Comparison of ENCODE assay signal across 22 cellular contexts in the genomic region with DNA sequence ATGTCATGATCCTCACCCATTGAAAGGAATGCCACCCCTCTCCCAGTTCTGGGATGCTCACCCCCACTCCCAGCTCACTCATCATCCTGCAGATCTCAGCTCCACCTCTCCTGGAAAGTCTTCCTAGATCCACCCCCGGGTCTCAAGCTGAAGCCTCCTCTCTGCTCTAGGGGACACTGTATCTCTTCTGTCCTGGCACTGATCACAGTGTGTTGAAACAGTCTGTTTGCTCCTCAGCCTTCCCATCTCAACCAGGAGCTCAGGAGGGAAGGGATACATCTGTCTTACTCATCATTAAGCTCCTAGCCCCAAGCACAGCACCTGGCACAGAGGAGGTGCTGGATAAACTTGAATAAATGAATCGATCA.
DNase-seq lines count a peak whose midpoint lies in the region; ATAC-seq and TF ChIP-seq lines count a peak whose summit lies in the region.
"Had no signal": no experiment of that assay in that cellular context is flagged by ENCODE, and none has a peak within 500 bp of the region (broad histone marks: within the 10 kb centered on the region; RNA-seq: fewer than 3 reads in every experiment).

No MANE protein-coding gene starts in this region.

- H3K4me1 ChIP-seq in mammary epithelial cell (ENCODE audit: insufficient read depth, low read length), result peaks cover 64% of the 10 kb centered on the region
- peaks cover 55% of the 10 kb centered on the region for H3K4me1 ChIP-seq in RWPE2 (ENCODE audit: insufficient read depth, poor library complexity, severe bottlenecking)
- H3K4me1 ChIP-seq in gastroesophageal sphincter, result peaks cover 0 to 95% (median 52%) of the 10 kb centered on the region in 3 donors
- H3K4me1 ChIP-seq in stomach smooth muscle (ENCODE audit: control insufficient read depth, insufficient read depth, low read length), result peaks cover 77% of the 10 kb centered on the region

- H3K4me2 ChIP-seq in mammary epithelial cell (ENCODE audit: insufficient read depth, low read depth, low read length), result no peak overlapping the region

- H3K36me3 Mint-ChIP-seq in MCF 10A (ENCODE audit: insufficient read depth, unreplicated experiment), result no peaks in the 10 kb centered on the region
- H3K36me3 Mint-ChIP-seq in activated CD8-positive, alpha-beta memory T cell treated with anti-CD3 and anti-CD28 coated beads, Interleukin-2, amount 10 ng/mL, durations not matched to agents 7 days and 5 days, result no peaks in the 10 kb centered on the region
- no peaks in the 10 kb centered on the region for H3K36me3 Mint-ChIP-seq in HFFc6 (ENCODE audit: low read depth)
- H3K36me3 Mint-ChIP-seq: CD4-positive, CD25-positive, alpha-beta regulatory T cell; IgD-negative memory B cell had no signal

- DNase-seq in MCF 10A (ENCODE audit: unreplicated experiment), result peak; percentile 90
- DNase-seq in mammary epithelial cell, result no peak
- no peak for DNase-seq in RWPE2 (ENCODE audit: low spot score)
- no peak for DNase-seq in activated CD8-positive, alpha-beta memory T cell treated with anti-CD3 and anti-CD28 coated beads, Interleukin-2, amount 10 ng/mL, durations not matched to agents 7 days and 5 days
- no peak for DNase-seq in HFFc6
- no peak for DNase-seq in kidney tubule cell (ENCODE audit: low spot score)
- DNase-seq: 8988T; CD4-positive, CD25-positive, alpha-beta regulatory T cell; COR-L47; DMS 273 treated with DMSO at 0.1 percent for 48 hours; DND-41; GDM1; H7; Kasumi-1; NCI-H1092 treated with DMSO at 0.1 percent for 48 hours; NCI-H2081; RPMI8226 had no signal

- H3K4me3 ChIP-seq in mammary epithelial cell (replicated peaks in 1 of 3; ENCODE audit: insufficient read depth in 1 of 3, low read depth in 2 of 3, low read length in 3 of 3) (no peak overlapping the region), RWPE2 (ENCODE audit: severe bottlenecking) (no peak overlapping the region), gastroesophageal sphincter (no peak overlapping the region), stomach smooth muscle (ENCODE audit: low read length in 2 of 2) (no peak overlapping the region)
- H3K4me3 ChIP-seq: SJSA1 had no signal

- TF ChIP-seq POLR2A in gastroesophageal sphincter (IDR thresholded peaks at IDR 0.05), result no peak

- no peaks in the 10 kb centered on the region for H3K79me2 ChIP-seq in mammary epithelial cell (ENCODE audit: insufficient read depth, low read length)

- H3K4me3 Mint-ChIP-seq in MCF 10A (ENCODE audit: unreplicated experiment), result no peak overlapping the region
- no peak overlapping the region for H3K4me3 Mint-ChIP-seq in activated CD8-positive, alpha-beta memory T cell treated with anti-CD3 and anti-CD28 coated beads, Interleukin-2, amount 10 ng/mL, durations not matched to agents 7 days and 5 days
- no peak overlapping the region for H3K4me3 Mint-ChIP-seq in HFFc6
- H3K4me3 Mint-ChIP-seq: CD4-positive, CD25-positive, alpha-beta regulatory T cell; IgD-negative memory B cell had no signal

- CTCF ChIA-PET in MCF 10A (lab: Yijun Ruan, JAX) (interaction anchor here (0.6 to 1.8 kb wide), 4 partner anchors 11 to 536 kb away, joined by 3 to 4 read pairs (median 3); no protein-coding TSS in a partner anchor), mammary epithelial cell (lab: Charles Lee; ENCODE audit: low non-redundant PET) (no interaction called here)
- CTCF ChIA-PET in activated CD8-positive, alpha-beta memory T cell treated with anti-CD3 and anti-CD28 coated beads, Interleukin-2, amount 10 ng/mL, durations not matched to agents 7 days and 5 days (lab: Charles Lee), result interaction anchor here (1.2 kb wide), 1 partner anchor 278 kb away, joined by 3 read pairs; no protein-coding TSS in a partner anchor

- H4K20me1 ChIP-seq in mammary epithelial cell (ENCODE audit: insufficient read depth, low read length), result no peaks in the 10 kb centered on the region

- H3K27me3 ChIP-seq in mammary epithelial cell (ENCODE audit: insufficient read depth, low read length), result no peaks in the 10 kb centered on the region
- H3K27me3 ChIP-seq in RWPE2 (ENCODE audit: insufficient read depth, poor library complexity, severe bottlenecking), result no peaks in the 10 kb centered on the region
- H3K27me3 ChIP-seq in gastroesophageal sphincter, result no peaks in the 10 kb centered on the region
- no peaks in the 10 kb centered on the region for H3K27me3 ChIP-seq in stomach smooth muscle (ENCODE audit: control insufficient read depth in 1 of 2, insufficient read depth in 2 of 2, low read length in 2 of 2)
- H3K27me3 ChIP-seq: BE2C, SJSA1 had no signal

- TF ChIP-seq EP300 in gastroesophageal sphincter (IDR thresholded peaks at IDR 0.05), result no peak

- H3K36me3 ChIP-seq in mammary epithelial cell (ENCODE audit: insufficient read depth, low read length) (no peaks in the 10 kb centered on the region), RWPE2 (ENCODE audit: low read depth) (no peaks in the 10 kb centered on the region), gastroesophageal sphincter (no peaks in the 10 kb centered on the region), stomach smooth muscle (ENCODE audit: control insufficient read depth in 2 of 2, insufficient read depth in 2 of 2, low read length in 2 of 2) (no peaks in the 10 kb centered on the region)
- H3K36me3 ChIP-seq: BE2C, SJSA1 had no signal

- POLR2A ChIA-PET in MCF 10A (lab: Yijun Ruan, JAX), result interaction anchor here (1.4 to 1.6 kb wide), 2 partner anchors 12 to 14 kb away, joined by 4 to 8 read pairs; no protein-coding TSS in a partner anchor

- H3K27ac ChIP-seq in mammary epithelial cell (ENCODE audit: insufficient read depth, low read depth, low read length) (no peak overlapping the region), RWPE2 (ENCODE audit: poor library complexity, severe bottlenecking) (peak overlapping the region; percentile 98), gastroesophageal sphincter (peak overlapping the region in 3 of 4 donors; percentile 84 to 89 (median 88)), stomach smooth muscle (ENCODE audit: low read length) (peak overlapping the region; percentile 88)
- H3K27ac ChIP-seq: SJSA1 had no signal

- H3K4me1 Mint-ChIP-seq in MCF 10A (ENCODE audit: insufficient read depth, unreplicated experiment), result peaks cover 31% of the 10 kb centered on the region
- peaks cover 16% of the 10 kb centered on the region for H3K4me1 Mint-ChIP-seq in activated CD8-positive, alpha-beta memory T cell treated with anti-CD3 and anti-CD28 coated beads, Interleukin-2, amount 10 ng/mL, durations not matched to agents 7 days and 5 days
- peaks cover 60% of the 10 kb centered on the region for H3K4me1 Mint-ChIP-seq in HFFc6 (ENCODE audit: low read depth)
- H3K4me1 Mint-ChIP-seq: IgD-negative memory B cell had no signal

- no peak for TF ChIP-seq CTCF in MCF 10A (IDR thresholded peaks at IDR 0.05; ENCODE audit: unreplicated experiment)
- TF ChIP-seq CTCF in mammary epithelial cell (conservative IDR thresholded peaks at IDR 0.05 in 1 of 2, IDR thresholded peaks at IDR 0.05 in 1 of 2; ENCODE audit: extremely low read depth in 1 of 2, insufficient read depth in 1 of 2, low read depth in 1 of 2, low read length in 2 of 2), result no peak
- TF ChIP-seq CTCF in RWPE2 (IDR thresholded peaks at IDR 0.05; ENCODE audit: poor library complexity, severe bottlenecking), result no peak
- TF ChIP-seq CTCF in gastroesophageal sphincter (IDR thresholded peaks at IDR 0.05), result no peak
- TF ChIP-seq CTCF in HFFc6 (IDR thresholded peaks at IDR 0.05), result no peak

- H3K27ac Mint-ChIP-seq in MCF 10A (ENCODE audit: low read depth, unreplicated experiment) (peak overlapping the region; percentile 0), HFFc6 (no peak overlapping the region)
- no peak overlapping the region for H3K27ac Mint-ChIP-seq in activated CD8-positive, alpha-beta memory T cell treated with anti-CD3 and anti-CD28 coated beads, Interleukin-2, amount 10 ng/mL, durations not matched to agents 7 days and 5 days
- H3K27ac Mint-ChIP-seq: CD4-positive, CD25-positive, alpha-beta regulatory T cell had no signal

- intact Hi-C loops in MCF 10A (cut with micrococcal nuclease) (no loop called here), mammary epithelial cell (cut with micrococcal nuclease) (no loop called here)

- H3K9me3 ChIP-seq in mammary epithelial cell (replicated peaks; ENCODE audit: insufficient read depth, low read length), result no peaks in the 10 kb centered on the region
- no peaks in the 10 kb centered on the region for H3K9me3 ChIP-seq in RWPE2 (ENCODE audit: severe bottlenecking)
- H3K9me3 ChIP-seq in gastroesophageal sphincter, result no peaks in the 10 kb centered on the region
- no peaks in the 10 kb centered on the region for H3K9me3 ChIP-seq in stomach smooth muscle (ENCODE audit: control insufficient read depth in 2 of 2, low read length in 2 of 2)
- H3K9me3 ChIP-seq: BE2C, SJSA1 had no signal

- BruUV-seq in MCF 10A (replicated peaks; lab: Mats Ljungman, UMichigan), result no TSS peak
- BruUV-seq in mammary epithelial cell (replicated peaks; lab: Mats Ljungman, UMichigan), result no TSS peak

- WGBS in mammary epithelial cell (ENCODE audit: low coverage, missing lambda C conversion rate), result 0% methylated on average over 2 of the region's 2 CpGs
- WGBS in gastroesophageal sphincter (ENCODE audit: low coverage in 1 of 2), 2 donors, result 75 to 86% methylated on average over 1 to 2 of the region's 2 CpGs

- no peak overlapping the region for H2AFZ ChIP-seq in mammary epithelial cell (ENCODE audit: low read depth, low read length)

- H3K9me3 Mint-ChIP-seq in MCF 10A (ENCODE audit: unreplicated experiment), result no peaks in the 10 kb centered on the region
- no peaks in the 10 kb centered on the region for H3K9me3 Mint-ChIP-seq in activated CD8-positive, alpha-beta memory T cell treated with anti-CD3 and anti-CD28 coated beads, Interleukin-2, amount 10 ng/mL, durations not matched to agents 7 days and 5 days (ENCODE audit: low read depth)
- no peaks in the 10 kb centered on the region for H3K9me3 Mint-ChIP-seq in HFFc6
- H3K9me3 Mint-ChIP-seq: IgD-negative memory B cell had no signal

- H3K9ac ChIP-seq in mammary epithelial cell (ENCODE audit: insufficient read depth, low read length) (no peak overlapping the region), stomach smooth muscle (ENCODE audit: low read length in 2 of 2) (no peak overlapping the region)

- ATAC-seq in RWPE2 (ENCODE audit: low read depth) (no peak), gastroesophageal sphincter (no peak)
- ATAC-seq in activated CD8-positive, alpha-beta memory T cell treated with anti-CD3 and anti-CD28 coated beads, Interleukin-2, amount 10 ng/mL, durations not matched to agents 7 days and 5 days, result no peak

- dilution Hi-C loops in mammary epithelial cell (cut with HindIII; ENCODE audit: low sequenced_read_pairs), result loop anchor here (5.0 kb wide), 1 partner anchor 70 kb away; no protein-coding TSS in a partner anchor

- in situ Hi-C loops in mammary epithelial cell (cut with MboI; ENCODE audit: low sequenced_read_pairs in 2 of 2), result no loop called here

- H3K27me3 Mint-ChIP-seq in MCF 10A (ENCODE audit: insufficient read depth, unreplicated experiment) (no peaks in the 10 kb centered on the region), HFFc6 (ENCODE audit: insufficient read depth) (peaks cover 2% of the 10 kb centered on the region)
- H3K27me3 Mint-ChIP-seq in activated CD8-positive, alpha-beta memory T cell treated with anti-CD3 and anti-CD28 coated beads, Interleukin-2, amount 10 ng/mL, durations not matched to agents 7 days and 5 days, result peaks cover under 1% of the 10 kb centered on the region
- H3K27me3 Mint-ChIP-seq: IgD-negative memory B cell had no signal
